Comparison of ENCODE assay signal across 1 cellular context in genomic region chr12:95802482-95803264, GRCh38.
A peak's percentile ranks its signal among the peaks of the same experiment; 100 is the strongest.
TF ChIP-seq lines count a peak whose summit lies in the region.

No MANE protein-coding gene starts in this region.

TF ChIP-seq in HepG2, 621 proteins besides CTCF, POLR2A, EP300 and RAD21 (continued from another document and continues in another):
- TF ChIP-seq ZNF142 (CRISPR knock-in tag; IDR thresholded peaks at IDR 0.05), result no peak
- no peak for TF ChIP-seq CCAR2 (optimal IDR thresholded peaks at IDR 0.05; ENCODE audit: low read depth, low read length)
- TF ChIP-seq ZNF800 (CRISPR knock-in tag; IDR thresholded peaks at IDR 0.05), result peak; percentile 23; the same call in 1 of the 2 replicates
- TF ChIP-seq ATAD3A (CRISPR knock-in tag; IDR thresholded peaks at IDR 0.05), result no peak
- no peak for TF ChIP-seq ATM (IDR thresholded peaks at IDR 0.05; ENCODE audit: borderline replicate concordance)
- no peak for TF ChIP-seq ZBED4 (CRISPR knock-in tag; IDR thresholded peaks at IDR 0.05; ENCODE audit: borderline replicate concordance)
- no peak for TF ChIP-seq HIVEP1 (CRISPR knock-in tag; IDR thresholded peaks at IDR 0.05)
- TF ChIP-seq ZNF138 (CRISPR knock-in tag; IDR thresholded peaks at IDR 0.05; ENCODE audit: low read depth), result no peak
- 0 out of 2 replicates have a peak, but pooled peaks have one; percentile 39 for TF ChIP-seq ZNF205 (CRISPR knock-in tag; IDR thresholded peaks at IDR 0.05)
- TF ChIP-seq ZBTB34 (CRISPR knock-in tag; IDR thresholded peaks at IDR 0.05), result peak; percentile 72; the same call in 1 of the 2 replicates
- no peak for TF ChIP-seq ZSCAN12 (CRISPR knock-in tag; IDR thresholded peaks at IDR 0.05)
- TF ChIP-seq ZNF260 (CRISPR knock-in tag; IDR thresholded peaks at IDR 0.05; ENCODE audit: borderline replicate concordance, low read depth), result no peak
- no peak for TF ChIP-seq CREB1 (IDR thresholded peaks at IDR 0.05)
- peak; percentile 77 for TF ChIP-seq CREB1 (CRISPR knock-in tag; IDR thresholded peaks at IDR 0.05)
- no peak for TF ChIP-seq ZNF776 (CRISPR knock-in tag; IDR thresholded peaks at IDR 0.05)
- TF ChIP-seq TEAD3 (CRISPR knock-in tag; optimal IDR thresholded peaks at IDR 0.05; ENCODE audit: borderline replicate concordance), result peak; percentile 86
- no peak for TF ChIP-seq MLXIP (CRISPR knock-in tag; IDR thresholded peaks at IDR 0.05; ENCODE audit: borderline replicate concordance)
- no peak for TF ChIP-seq ZNF552 (CRISPR knock-in tag; IDR thresholded peaks at IDR 0.05; ENCODE audit: borderline replicate concordance)
- no peak for TF ChIP-seq ZNF382 (CRISPR knock-in tag; IDR thresholded peaks at IDR 0.05; ENCODE audit: borderline replicate concordance)
- TF ChIP-seq GMEB1 (CRISPR knock-in tag; IDR thresholded peaks at IDR 0.05; ENCODE audit: borderline replicate concordance), result no peak
- no peak for TF ChIP-seq CREB3 (CRISPR knock-in tag; IDR thresholded peaks at IDR 0.05)
- peak; percentile 54; the same call in 1 of the 2 replicates for TF ChIP-seq HIC2 (CRISPR knock-in tag; IDR thresholded peaks at IDR 0.05; ENCODE audit: low read depth)
- TF ChIP-seq ZNF567 (CRISPR knock-in tag; IDR thresholded peaks at IDR 0.05; ENCODE audit: borderline replicate concordance), result no peak
- no peak for TF ChIP-seq SMAD9 (CRISPR knock-in tag; IDR thresholded peaks at IDR 0.05)
- no peak for TF ChIP-seq FLYWCH1 (CRISPR knock-in tag; IDR thresholded peaks at IDR 0.05)
- TF ChIP-seq ZFX (CRISPR knock-in tag; IDR thresholded peaks at IDR 0.05; ENCODE audit: low read depth), result no peak
- TF ChIP-seq IRF1 (CRISPR knock-in tag; IDR thresholded peaks at IDR 0.05; ENCODE audit: low read depth), result no peak
- peak; percentile 57 for TF ChIP-seq PITX1 (CRISPR knock-in tag; IDR thresholded peaks at IDR 0.05)
- no peak; the same call in 1 of the 2 replicates for TF ChIP-seq ZNF652 (CRISPR knock-in tag; IDR thresholded peaks at IDR 0.05; ENCODE audit: borderline replicate concordance, low read depth)
- peak; percentile 70 for TF ChIP-seq NCOA2 (CRISPR knock-in tag; IDR thresholded peaks at IDR 0.05)
- TF ChIP-seq ZNF326 (CRISPR knock-in tag; IDR thresholded peaks at IDR 0.05; ENCODE audit: borderline replicate concordance), result no peak
- TF ChIP-seq NR1H2 (CRISPR knock-in tag; IDR thresholded peaks at IDR 0.05; ENCODE audit: borderline replicate concordance, low read depth), result no peak
- TF ChIP-seq ZNF44 (CRISPR knock-in tag; IDR thresholded peaks at IDR 0.05), result no peak
- TF ChIP-seq ZNF101 (CRISPR knock-in tag; IDR thresholded peaks at IDR 0.05; ENCODE audit: borderline replicate concordance, low read depth), result no peak
- TF ChIP-seq FOXC1 (CRISPR knock-in tag; IDR thresholded peaks at IDR 0.05; ENCODE audit: borderline replicate concordance), result no peak
- TF ChIP-seq ZNF335 (CRISPR knock-in tag; IDR thresholded peaks at IDR 0.05), result 0 out of 2 replicates have a peak, but pooled peaks have one; percentile 26
- no peak for TF ChIP-seq ZSCAN30 (CRISPR knock-in tag; IDR thresholded peaks at IDR 0.05)
- TF ChIP-seq SNAI1 (CRISPR knock-in tag; IDR thresholded peaks at IDR 0.05; ENCODE audit: borderline replicate concordance), result peak; percentile 72; the same call in 1 of the 2 replicates
- no peak for TF ChIP-seq ZFP82 (CRISPR knock-in tag; IDR thresholded peaks at IDR 0.05; ENCODE audit: borderline replicate concordance)
- TF ChIP-seq GLI4 (CRISPR knock-in tag; IDR thresholded peaks at IDR 0.05; ENCODE audit: borderline replicate concordance), result no peak
